In genomic region chr2:46574457-46575354, GRCh38 we compare ENCODE assay signal across 11 cellular contexts.
DNase-seq lines count a peak whose midpoint lies in the region; ATAC-seq lines count a peak whose summit lies in the region.
"Had no signal": no experiment of that assay in that cellular context is flagged by ENCODE, and none has a peak within 500 bp of the region (broad histone marks: within the 10 kb centered on the region; RNA-seq: fewer than 3 reads in every experiment).

No MANE protein-coding gene starts in this region.

- peak; percentile 75 for ATAC-seq in GM18499 (IDR thresholded peaks at IDR 0.05; ENCODE audit: insufficient read depth, unreplicated experiment)
- peak; percentile 74 for ATAC-seq in GM21447 (IDR thresholded peaks at IDR 0.05; ENCODE audit: unreplicated experiment)
- ATAC-seq in HG03378 (IDR thresholded peaks at IDR 0.05; ENCODE audit: unreplicated experiment): peak; percentile 65
- ATAC-seq: HepG2 had no signal

- DNase-seq in iris pigment epithelial cell (ENCODE audit: low read depth): peak; percentile 12
- no peak for DNase-seq in NOMO-1 (lab: John Stamatoyannopoulos, UW; ENCODE audit: unreplicated experiment in 2 of 2)
- DNase-seq in retina: no peak
- DNase-seq in activated CD4-positive, alpha-beta T cell treated with anti-CD3 and anti-CD28 coated beads for 48 hours: no peak
- DNase-seq in DMS53 (lab: John Stamatoyannopoulos, UW): no peak
- DNase-seq: adrenal gland; CD4-positive, alpha-beta T cell had no signal
